1 cellular context compared by ENCODE assay signal in genomic region chr10:94111367-94111766, GRCh38.
TF ChIP-seq lines count a peak whose summit lies in the region.

No MANE protein-coding gene starts in this region.

TF ChIP-seq in H1, 55 proteins besides CTCF, POLR2A, EP300 and RAD21 (continued from another document):
- no peak for TF ChIP-seq SIRT6 (IDR thresholded peaks at IDR 0.05; ENCODE audit: low read length)
- TF ChIP-seq CHD2 (IDR thresholded peaks at IDR 0.05; ENCODE audit: low read length), result no peak
- no peak for TF ChIP-seq JUN (IDR thresholded peaks at IDR 0.05; ENCODE audit: low read depth, low read length)
- TF ChIP-seq TBP (IDR thresholded peaks at IDR 0.05; ENCODE audit: low read depth, low read length), result no peak
- no peak for TF ChIP-seq CTBP2 (IDR thresholded peaks at IDR 0.05; ENCODE audit: borderline replicate concordance, insufficient read depth, insufficient read length, low read length)
- TF ChIP-seq SP1 (IDR thresholded peaks at IDR 0.05; ENCODE audit: low read depth, low read length), result no peak
- no peak for TF ChIP-seq PHF8 (conservative IDR thresholded peaks at IDR 0.05; ENCODE audit: low read depth, low read length)
- no peak for TF ChIP-seq ZNF274 (IDR thresholded peaks at IDR 0.05; ENCODE audit: borderline replicate concordance, extremely low read depth, low read length)
- no peak for TF ChIP-seq SRF (IDR thresholded peaks at IDR 0.05; ENCODE audit: low read depth, low read length)
